Comparison of ENCODE assay signal across 1 cellular context in genomic region chr2:218406949-218407703, GRCh38.
TF ChIP-seq lines count a peak whose summit lies in the region.

No MANE protein-coding gene starts in this region.

TF ChIP-seq in HepG2, 621 proteins besides CTCF, POLR2A, EP300 and RAD21 (continued from another document and continues in another):
- TF ChIP-seq ZBTB49 (CRISPR knock-in tag; IDR thresholded peaks at IDR 0.05; ENCODE audit: borderline replicate concordance) (peak; percentile 74; the same call in 1 of the 2 replicates), YEATS2 (CRISPR knock-in tag; IDR thresholded peaks at IDR 0.05; ENCODE audit: borderline replicate concordance) (peak; percentile 0; the same call in 1 of the 2 replicates), ZNF737 (CRISPR knock-in tag; IDR thresholded peaks at IDR 0.05; ENCODE audit: borderline replicate concordance) (0 out of 2 replicates have a peak, but pooled peaks have one; percentile 56), ZNF430 (CRISPR knock-in tag; IDR thresholded peaks at IDR 0.05) (0 out of 2 replicates have a peak, but pooled peaks have one; percentile 15), ZFP37 (CRISPR knock-in tag; IDR thresholded peaks at IDR 0.05; ENCODE audit: borderline replicate concordance) (0 out of 2 replicates have a peak, but pooled peaks have one; percentile 42), PITX1 (CRISPR knock-in tag; IDR thresholded peaks at IDR 0.05) (peak; percentile 22; the same call in 1 of the 2 replicates), ARID2 (CRISPR knock-in tag; IDR thresholded peaks at IDR 0.05; ENCODE audit: borderline replicate concordance) (peak; percentile 75; the same call in 1 of the 2 replicates), ZBTB40 (IDR thresholded peaks at IDR 0.05) (no peak), ZBTB40 (CRISPR knock-in tag; IDR thresholded peaks at IDR 0.05) (0 out of 2 replicates have a peak, but pooled peaks have one; percentile 13), ZNF713 (CRISPR knock-in tag; IDR thresholded peaks at IDR 0.05) (0 out of 2 replicates have a peak, but pooled peaks have one; percentile 54), PTBP1 (IDR thresholded peaks at IDR 0.05; ENCODE audit: low read depth, low read length, poor library complexity, severe bottlenecking) (no peak), MAZ (IDR thresholded peaks at IDR 0.05; ENCODE audit: borderline replicate concordance, low read depth, low read length) (no peak), MAZ (CRISPR knock-in tag; IDR thresholded peaks at IDR 0.05; ENCODE audit: low read depth) (no peak), ZNF350 (CRISPR knock-in tag; IDR thresholded peaks at IDR 0.05; ENCODE audit: borderline replicate concordance, low read depth) (peak; percentile 34; the same call in 1 of the 2 replicates), RXRB (CRISPR knock-in tag; IDR thresholded peaks at IDR 0.05; ENCODE audit: borderline replicate concordance) (peak; percentile 25; the same call in 1 of the 2 replicates), HNF4G (IDR thresholded peaks at IDR 0.05; ENCODE audit: borderline replicate concordance, low read depth, low read length) (no peak), HNF4G (CRISPR knock-in tag; IDR thresholded peaks at IDR 0.05; ENCODE audit: borderline replicate concordance, low read depth) (0 out of 2 replicates have a peak, but pooled peaks have one; percentile 17), ZMYM4 (CRISPR knock-in tag; IDR thresholded peaks at IDR 0.05) (0 out of 2 replicates have a peak, but pooled peaks have one; percentile 26), TGIF2 (CRISPR knock-in tag; IDR thresholded peaks at IDR 0.05) (0 out of 2 replicates have a peak, but pooled peaks have one; percentile 67), ZBTB46 (CRISPR knock-in tag; IDR thresholded peaks at IDR 0.05; ENCODE audit: borderline replicate concordance) (0 out of 2 replicates have a peak, but pooled peaks have one; percentile 1), ETV6 (CRISPR knock-in tag; conservative IDR thresholded peaks at IDR 0.05) (peak; percentile 37; the same call in 1 of the 2 replicates), ZNF274 (CRISPR knock-in tag; IDR thresholded peaks at IDR 0.05) (peak; percentile 60; the same call in 1 of the 2 replicates), ZBED4 (CRISPR knock-in tag; IDR thresholded peaks at IDR 0.05; ENCODE audit: borderline replicate concordance) (no peak), ADNP (CRISPR knock-in tag; IDR thresholded peaks at IDR 0.05) (0 out of 2 replicates have a peak, but pooled peaks have one; percentile 47), IRF1 (CRISPR knock-in tag; IDR thresholded peaks at IDR 0.05; ENCODE audit: low read depth) (no peak), ZNF619 (CRISPR knock-in tag; IDR thresholded peaks at IDR 0.05) (0 out of 2 replicates have a peak, but pooled peaks have one; percentile 61), ZNF678 (CRISPR knock-in tag; IDR thresholded peaks at IDR 0.05) (0 out of 2 replicates have a peak, but pooled peaks have one; percentile 75), BCL3 (CRISPR knock-in tag; IDR thresholded peaks at IDR 0.05) (0 out of 2 replicates have a peak, but pooled peaks have one; percentile 45), REPIN1 (CRISPR knock-in tag; IDR thresholded peaks at IDR 0.05; ENCODE audit: borderline replicate concordance, low read depth) (peak; percentile 32; the same call in 1 of the 2 replicates)
